16 cellular contexts compared by ENCODE assay signal in the genomic region with DNA sequence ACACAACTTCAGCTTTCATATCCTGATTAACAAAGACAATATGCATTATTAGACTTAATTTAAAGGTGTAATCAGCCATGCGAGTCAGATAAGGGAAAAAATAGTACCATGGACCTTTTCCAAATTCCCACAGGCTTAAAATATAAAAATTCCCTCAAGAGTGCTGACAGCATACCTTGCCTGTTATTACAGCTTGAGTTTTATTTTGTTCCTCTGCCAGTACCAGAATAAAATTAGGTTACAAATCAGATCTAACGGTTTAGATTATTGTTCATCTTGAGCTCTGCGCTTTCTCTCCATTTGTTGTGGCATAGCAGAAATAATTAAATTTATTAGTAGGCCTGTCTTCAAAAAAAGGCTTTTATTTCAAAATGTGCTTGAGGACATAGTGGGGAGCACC.
DNase-seq lines count a peak whose midpoint lies in the region; ATAC-seq and TF ChIP-seq lines count a peak whose summit lies in the region.
"Had no signal": no experiment of that assay in that cellular context is flagged by ENCODE, and none has a peak within 500 bp of the region (broad histone marks: within the 10 kb centered on the region; RNA-seq: fewer than 3 reads in every experiment).

No MANE protein-coding gene starts in this region.

- intact Hi-C loops in left ventricle myocardium inferior (cut with micrococcal nuclease), result no loop called here
- intact Hi-C loops in left cardiac atrium (cut with DNase I), result loop anchor here in 1 of 2 donors (5.0 kb wide), 1 partner anchor 36 kb away; no protein-coding TSS in a partner anchor
- intact Hi-C loops in thyroid gland (cut with DNase I), result no loop called here
- intact Hi-C loops in activated CD4-positive, alpha-beta memory T cell treated with anti-CD3 and anti-CD28 coated beads for 36 hours (cut with micrococcal nuclease), result no loop called here

- no peak overlapping the region for H3K27ac Mint-ChIP-seq in activated CD4-positive, alpha-beta memory T cell treated with anti-CD3 and anti-CD28 coated beads for 36 hours
- H3K27ac Mint-ChIP-seq: CD4-positive, CD25-positive, alpha-beta regulatory T cell; CD8-positive, alpha-beta memory T cell had no signal

- H3K36me3 ChIP-seq in left ventricle myocardium inferior (no peaks in the 10 kb centered on the region), right atrium auricular region (no peaks in the 10 kb centered on the region), thyroid gland (no peaks in the 10 kb centered on the region), Peyer's patch (no peaks in the 10 kb centered on the region)
- H3K36me3 ChIP-seq: BE2C had no signal

- POLR2A ChIA-PET in activated CD4-positive, alpha-beta memory T cell treated with anti-CD3 and anti-CD28 coated beads for 36 hours (lab: Charles Lee), result no interaction called here

- no peaks in the 10 kb centered on the region for H3K36me3 Mint-ChIP-seq in activated CD4-positive, alpha-beta memory T cell treated with anti-CD3 and anti-CD28 coated beads for 36 hours
- H3K36me3 Mint-ChIP-seq: CD4-positive, CD25-positive, alpha-beta regulatory T cell; CD8-positive, alpha-beta memory T cell had no signal

- no peaks in the 10 kb centered on the region for H3K4me1 Mint-ChIP-seq in activated CD4-positive, alpha-beta memory T cell treated with anti-CD3 and anti-CD28 coated beads for 36 hours (ENCODE audit: low read depth)
- H3K4me1 Mint-ChIP-seq: CD4-positive, CD25-positive, alpha-beta regulatory T cell; CD8-positive, alpha-beta memory T cell had no signal

- H3K27me3 Mint-ChIP-seq in activated CD4-positive, alpha-beta memory T cell treated with anti-CD3 and anti-CD28 coated beads for 36 hours, result no peaks in the 10 kb centered on the region
- H3K27me3 Mint-ChIP-seq: CD8-positive, alpha-beta memory T cell had no signal

- ATAC-seq in left cardiac atrium (no peak), SK-N-SH treated with all-trans-retinoic acid at 6 μM for 48 hours (peak; percentile 47; the same call in 1 of the 3 replicates), HG03196 (IDR thresholded peaks at IDR 0.05; ENCODE audit: unreplicated experiment) (no peak)

- TF ChIP-seq POLR2A in thyroid gland (IDR thresholded peaks at IDR 0.05) (no peak), Peyer's patch (IDR thresholded peaks at IDR 0.05) (no peak)

- peak overlapping the region; percentile 86 for H3K27ac ChIP-seq in left ventricle myocardium inferior (replicated peaks)
- H3K27ac ChIP-seq in right atrium auricular region, result peak overlapping the region; percentile 5 to 82
- peak overlapping the region in 2 of 3 donors; percentile 7 to 78 for H3K27ac ChIP-seq in thyroid gland
- no peak overlapping the region for H3K27ac ChIP-seq in Peyer's patch
- H3K27ac ChIP-seq: HL-60 had no signal

- CTCF ChIA-PET in activated CD4-positive, alpha-beta memory T cell treated with anti-CD3 and anti-CD28 coated beads for 36 hours (lab: Charles Lee), result no interaction called here

- no peaks in the 10 kb centered on the region for H3K9me3 ChIP-seq in left ventricle myocardium inferior (replicated peaks)
- no peaks in the 10 kb centered on the region for H3K9me3 ChIP-seq in right atrium auricular region
- H3K9me3 ChIP-seq in thyroid gland, result no peaks in the 10 kb centered on the region
- H3K9me3 ChIP-seq in Peyer's patch, result no peaks in the 10 kb centered on the region
- H3K9me3 ChIP-seq: BE2C, Caco-2 had no signal

- H3K4me3 ChIP-seq in left ventricle myocardium inferior (no peak overlapping the region), right atrium auricular region (no peak overlapping the region), thyroid gland (replicated peaks in 1 of 3) (no peak overlapping the region), Peyer's patch (no peak overlapping the region)

- H3K9me3 Mint-ChIP-seq in activated CD4-positive, alpha-beta memory T cell treated with anti-CD3 and anti-CD28 coated beads for 36 hours, result no peaks in the 10 kb centered on the region

- H3K4me1 ChIP-seq in left ventricle myocardium inferior, result peaks cover 80% of the 10 kb centered on the region
- H3K4me1 ChIP-seq in right atrium auricular region, result peaks cover 0 to 74% of the 10 kb centered on the region in 2 donors
- peaks cover 50 to 51% of the 10 kb centered on the region in 2 donors for H3K4me1 ChIP-seq in thyroid gland
- H3K4me1 ChIP-seq in Peyer's patch, result peaks cover 0 to 40% (median 5%) of the 10 kb centered on the region in 4 donors
- H3K4me1 ChIP-seq: Caco-2 had no signal

- no peak overlapping the region for H3K4me3 Mint-ChIP-seq in activated CD4-positive, alpha-beta memory T cell treated with anti-CD3 and anti-CD28 coated beads for 36 hours
- H3K4me3 Mint-ChIP-seq: CD4-positive, CD25-positive, alpha-beta regulatory T cell; CD8-positive, alpha-beta memory T cell had no signal

- 73 to 85% methylated on average over 3 of the region's 3 CpGs for WGBS in thyroid gland, 2 donors

- H3K27me3 ChIP-seq in left ventricle myocardium inferior (ENCODE audit: low read depth) (no peaks in the 10 kb centered on the region), right atrium auricular region (no peaks in the 10 kb centered on the region), thyroid gland (no peaks in the 10 kb centered on the region), Peyer's patch (no peaks in the 10 kb centered on the region)

- TF ChIP-seq CTCF in left ventricle myocardium inferior (IDR thresholded peaks at IDR 0.05; ENCODE audit: borderline replicate concordance) (no peak), right atrium auricular region (IDR thresholded peaks at IDR 0.05) (no peak), thyroid gland (IDR thresholded peaks at IDR 0.05) (no peak), Peyer's patch (IDR thresholded peaks at IDR 0.05) (no peak)

- DNase-seq in left ventricle myocardium inferior (no peak), left cardiac atrium (no peak), right atrium auricular region (ENCODE audit: low spot score) (no peak), thyroid gland (no peak), Peyer's patch (no peak)
- DNase-seq in activated CD4-positive, alpha-beta memory T cell treated with anti-CD3 and anti-CD28 coated beads for 36 hours, result no peak
- DNase-seq: ACHN; BE2C; C1 segment of cervical spinal cord; Caco-2; CD4-positive, CD25-positive, alpha-beta regulatory T cell; CD8-positive, alpha-beta memory T cell; HCEC 1CT had no signal

TF ChIP-seq in SK-N-SH treated with all-trans-retinoic acid at 6 μM for 48 hours, 23 proteins besides CTCF, POLR2A, EP300 and RAD21 (continues in another document):
- TF ChIP-seq, protein P1, sequence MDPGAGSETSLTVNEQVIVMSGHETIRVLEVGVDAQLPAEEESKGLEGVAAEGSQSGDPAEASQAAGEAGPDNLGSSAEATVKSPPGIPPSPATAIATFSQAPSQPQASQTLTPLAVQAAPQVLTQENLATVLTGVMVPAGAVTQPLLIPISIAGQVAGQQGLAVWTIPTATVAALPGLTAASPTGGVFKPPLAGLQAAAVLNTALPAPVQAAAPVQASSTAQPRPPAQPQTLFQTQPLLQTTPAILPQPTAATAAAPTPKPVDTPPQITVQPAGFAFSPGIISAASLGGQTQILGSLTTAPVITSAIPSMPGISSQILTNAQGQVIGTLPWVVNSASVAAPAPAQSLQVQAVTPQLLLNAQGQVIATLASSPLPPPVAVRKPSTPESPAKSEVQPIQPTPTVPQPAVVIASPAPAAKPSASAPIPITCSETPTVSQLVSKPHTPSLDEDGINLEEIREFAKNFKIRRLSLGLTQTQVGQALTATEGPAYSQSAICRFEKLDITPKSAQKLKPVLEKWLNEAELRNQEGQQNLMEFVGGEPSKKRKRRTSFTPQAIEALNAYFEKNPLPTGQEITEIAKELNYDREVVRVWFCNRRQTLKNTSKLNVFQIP (CRISPR knock-in tag; IDR thresholded peaks at IDR 0.05; ENCODE audit: borderline replicate concordance, low read depth), result peak; percentile 26; the same call in 1 of the 2 replicates
- TF ChIP-seq, protein P2, sequence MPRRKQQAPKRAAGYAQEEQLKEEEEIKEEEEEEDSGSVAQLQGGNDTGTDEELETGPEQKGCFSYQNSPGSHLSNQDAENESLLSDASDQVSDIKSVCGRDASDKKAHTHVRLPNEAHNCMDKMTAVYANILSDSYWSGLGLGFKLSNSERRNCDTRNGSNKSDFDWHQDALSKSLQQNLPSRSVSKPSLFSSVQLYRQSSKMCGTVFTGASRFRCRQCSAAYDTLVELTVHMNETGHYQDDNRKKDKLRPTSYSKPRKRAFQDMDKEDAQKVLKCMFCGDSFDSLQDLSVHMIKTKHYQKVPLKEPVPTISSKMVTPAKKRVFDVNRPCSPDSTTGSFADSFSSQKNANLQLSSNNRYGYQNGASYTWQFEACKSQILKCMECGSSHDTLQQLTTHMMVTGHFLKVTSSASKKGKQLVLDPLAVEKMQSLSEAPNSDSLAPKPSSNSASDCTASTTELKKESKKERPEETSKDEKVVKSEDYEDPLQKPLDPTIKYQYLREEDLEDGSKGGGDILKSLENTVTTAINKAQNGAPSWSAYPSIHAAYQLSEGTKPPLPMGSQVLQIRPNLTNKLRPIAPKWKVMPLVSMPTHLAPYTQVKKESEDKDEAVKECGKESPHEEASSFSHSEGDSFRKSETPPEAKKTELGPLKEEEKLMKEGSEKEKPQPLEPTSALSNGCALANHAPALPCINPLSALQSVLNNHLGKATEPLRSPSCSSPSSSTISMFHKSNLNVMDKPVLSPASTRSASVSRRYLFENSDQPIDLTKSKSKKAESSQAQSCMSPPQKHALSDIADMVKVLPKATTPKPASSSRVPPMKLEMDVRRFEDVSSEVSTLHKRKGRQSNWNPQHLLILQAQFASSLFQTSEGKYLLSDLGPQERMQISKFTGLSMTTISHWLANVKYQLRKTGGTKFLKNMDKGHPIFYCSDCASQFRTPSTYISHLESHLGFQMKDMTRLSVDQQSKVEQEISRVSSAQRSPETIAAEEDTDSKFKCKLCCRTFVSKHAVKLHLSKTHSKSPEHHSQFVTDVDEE (CRISPR knock-in tag; IDR thresholded peaks at IDR 0.05), result peak; percentile 92
- peak; percentile 87 for TF ChIP-seq SNAI2 (CRISPR knock-in tag; IDR thresholded peaks at IDR 0.05)
- no peak for TF ChIP-seq TOX (CRISPR knock-in tag; IDR thresholded peaks at IDR 0.05; ENCODE audit: borderline replicate concordance)
- TF ChIP-seq GLIS3 (CRISPR knock-in tag; IDR thresholded peaks at IDR 0.05), result peak; percentile 22; the same call in 1 of the 2 replicates
- no peak for TF ChIP-seq ZC3H10 (CRISPR knock-in tag; IDR thresholded peaks at IDR 0.05)
- TF ChIP-seq PPARA (CRISPR knock-in tag; IDR thresholded peaks at IDR 0.05; ENCODE audit: borderline replicate concordance), result no peak
- TF ChIP-seq CSDC2 (CRISPR knock-in tag; IDR thresholded peaks at IDR 0.05), result no peak
- peak; percentile 98 for TF ChIP-seq TCF4 (CRISPR knock-in tag; IDR thresholded peaks at IDR 0.05; ENCODE audit: borderline replicate concordance)
- TF ChIP-seq ZNF565 (CRISPR knock-in tag; conservative IDR thresholded peaks at IDR 0.05; ENCODE audit: low read depth), result 0 out of 2 replicates have a peak, but pooled peaks have one; percentile 15
- TF ChIP-seq RARB (CRISPR knock-in tag; IDR thresholded peaks at IDR 0.05), result no peak
- peak; percentile 93 for TF ChIP-seq ISL1 (CRISPR knock-in tag; IDR thresholded peaks at IDR 0.05)

Comparison
In these comparisons a context has a peak if more than half of its experiments do, and no peak if none do; other contexts are left out.
1. H3K27ac ChIP-seq: peak in left ventricle myocardium inferior (single experiment), right atrium auricular region (2 of 2) and thyroid gland (2 of 3); none in Peyer's patch (0 of 4).